ENCODE assay signal across 8 cellular contexts in genomic region chr6:90284745-90285481, GRCh38. TPM values are rescaled to one million over a fixed set of nuclear protein-coding genes. Genes with fewer than 3 reads are reported as not detected.
A peak's percentile ranks its signal among the peaks of the same experiment; 100 is the strongest.
DNase-seq lines count a peak whose midpoint lies in the region; ATAC-seq and TF ChIP-seq lines count a peak whose summit lies in the region.

No MANE protein-coding gene starts in this region.

- H3K27me3 ChIP-seq in transverse colon, result peaks cover 3% of the 10 kb centered on the region

- TF ChIP-seq CTCF in astrocyte of the cerebellum (IDR thresholded peaks at IDR 0.05; ENCODE audit: low read depth, low read length, missing control alignments) (no peak), transverse colon (IDR thresholded peaks at IDR 0.05) (no peak)

- H3K36me3 ChIP-seq in KOPT-K1 (ENCODE audit: insufficient read depth, low read length) (no peaks in the 10 kb centered on the region), transverse colon (no peaks in the 10 kb centered on the region)

- ATAC-seq in GM18499 (IDR thresholded peaks at IDR 0.05; ENCODE audit: insufficient read depth, unreplicated experiment), result peak; percentile 64
- peak; percentile 79 for ATAC-seq in GM21786 (IDR thresholded peaks at IDR 0.05; ENCODE audit: unreplicated experiment)

- TF ChIP-seq EP300 in transverse colon (IDR thresholded peaks at IDR 0.05; ENCODE audit: low read depth), result no peak

- WGBS in transverse colon (ENCODE audit: low coverage in 1 of 2), 2 donors, result 42 to 47% methylated on average over 7 of the region's 7 CpGs

- H3K9me3 ChIP-seq in KOPT-K1 (ENCODE audit: insufficient read depth, low read length, poor library complexity, severe bottlenecking) (peaks cover 7% of the 10 kb centered on the region), transverse colon (no peaks in the 10 kb centered on the region)

- H3K4me1 ChIP-seq in transverse colon, result peaks cover 0 to 23% (median 5%) of the 10 kb centered on the region in 4 donors

- in situ Hi-C loops in astrocyte of the cerebellum (cut with HindIII; ENCODE audit: low sequenced_read_pairs) (loop anchor here (5.0 to 10.0 kb wide), 2 partner anchors 82 to 300 kb away; no protein-coding TSS in a partner anchor), transverse colon (cut with MboI; ENCODE audit: low pct_ligation_motif_present in 1 of 4, low pct_unique_long_range_greater_than_20kb in 1 of 4, low sequenced_read_pairs in 3 of 4) (loop anchor here in 2 of 4 donors (25.0 kb wide), 1 partner anchor 323 kb away; no protein-coding TSS in a partner anchor)

- TF ChIP-seq POLR2A in transverse colon (IDR thresholded peaks at IDR 0.05), result no peak

- DNase-seq in astrocyte of the cerebellum (ENCODE audit: low read depth) (peak; percentile 63), kidney tubule cell (ENCODE audit: low spot score) (peak; percentile 74), transverse colon (no peak), middle frontal gyrus (ENCODE audit: extremely low spot score, low spot score) (no peak), HK-2 (ENCODE audit: unreplicated experiment) (no peak)

- H3K4me3 ChIP-seq in astrocyte of the cerebellum (ENCODE audit: low read depth, low read length) (peak overlapping the region; percentile 28), transverse colon (peak overlapping the region in 2 of 4 donors; percentile 3 to 25)

- intact Hi-C loops in transverse colon (cut with DNase I; ENCODE audit: low total_unique reads), result no loop called here

- H3K27ac ChIP-seq in KOPT-K1 (ENCODE audit: low read depth, low read length, poor library complexity, severe bottlenecking) (peak overlapping the region; percentile 58), transverse colon (peak overlapping the region; percentile 27 to 49 (median 38))

RNA-seq across cellular contexts. Expression of gene BACH2, which starts 11.7 kb away (rescaled TPM):
- total RNA-seq in transverse colon, result 1 to 10 TPM in 3 of 4 donors, under 1 TPM in 1; 0.20 to 7.5 (median 2.4) TPM

Comparison
In these comparisons a context has a peak if more than half of its experiments do, and no peak if none do; other contexts are left out.
1. DNase-seq: peak in astrocyte of the cerebellum (single experiment) and kidney tubule cell (single experiment); none in transverse colon (single experiment), middle frontal gyrus (single experiment) and HK-2 (single experiment).